Comparison of ENCODE assay signal across 3 cellular contexts in the genomic region with DNA sequence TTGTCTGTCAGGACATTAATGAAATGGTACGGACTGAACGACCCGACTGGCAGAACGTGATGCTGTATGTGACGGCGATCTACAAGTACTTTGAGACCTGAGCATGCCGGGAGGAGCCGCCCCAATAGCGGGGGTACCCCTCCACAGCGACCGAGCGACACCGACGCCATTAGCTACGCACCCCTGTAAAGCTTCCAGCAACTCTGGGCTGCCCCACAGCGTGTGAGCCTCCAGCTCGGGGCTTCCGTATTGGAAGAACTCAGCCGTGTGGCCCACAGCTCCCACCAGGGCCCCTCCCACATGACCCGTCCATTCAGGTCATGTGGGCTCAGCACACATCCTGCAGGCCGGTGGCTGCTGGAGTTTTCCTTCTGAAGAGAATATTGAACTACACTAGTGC.
TF ChIP-seq lines count a peak whose summit lies in the region.

No MANE protein-coding gene starts in this region.

TF ChIP-seq in SK-N-SH, 30 proteins besides CTCF, POLR2A, EP300 and RAD21:
- TF ChIP-seq, protein P1, sequence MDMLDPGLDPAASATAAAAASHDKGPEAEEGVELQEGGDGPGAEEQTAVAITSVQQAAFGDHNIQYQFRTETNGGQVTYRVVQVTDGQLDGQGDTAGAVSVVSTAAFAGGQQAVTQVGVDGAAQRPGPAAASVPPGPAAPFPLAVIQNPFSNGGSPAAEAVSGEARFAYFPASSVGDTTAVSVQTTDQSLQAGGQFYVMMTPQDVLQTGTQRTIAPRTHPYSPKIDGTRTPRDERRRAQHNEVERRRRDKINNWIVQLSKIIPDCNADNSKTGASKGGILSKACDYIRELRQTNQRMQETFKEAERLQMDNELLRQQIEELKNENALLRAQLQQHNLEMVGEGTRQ (IDR thresholded peaks at IDR 0.05; ENCODE audit: borderline replicate concordance, low read depth, low read length), result no peak
- TF ChIP-seq PBX3 (IDR thresholded peaks at IDR 0.05) (no peak), EZH2phosphoT487 (IDR thresholded peaks at IDR 0.05; ENCODE audit: borderline replicate concordance, low read depth) (no peak), FOXM1 (IDR thresholded peaks at IDR 0.05; ENCODE audit: low read depth) (no peak), TAF1 (IDR thresholded peaks at IDR 0.05; ENCODE audit: borderline replicate concordance, low read depth, low read length) (no peak)
- TF ChIP-seq, protein P2, sequence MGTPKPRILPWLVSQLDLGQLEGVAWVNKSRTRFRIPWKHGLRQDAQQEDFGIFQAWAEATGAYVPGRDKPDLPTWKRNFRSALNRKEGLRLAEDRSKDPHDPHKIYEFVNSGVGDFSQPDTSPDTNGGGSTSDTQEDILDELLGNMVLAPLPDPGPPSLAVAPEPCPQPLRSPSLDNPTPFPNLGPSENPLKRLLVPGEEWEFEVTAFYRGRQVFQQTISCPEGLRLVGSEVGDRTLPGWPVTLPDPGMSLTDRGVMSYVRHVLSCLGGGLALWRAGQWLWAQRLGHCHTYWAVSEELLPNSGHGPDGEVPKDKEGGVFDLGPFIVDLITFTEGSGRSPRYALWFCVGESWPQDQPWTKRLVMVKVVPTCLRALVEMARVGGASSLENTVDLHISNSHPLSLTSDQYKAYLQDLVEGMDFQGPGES (IDR thresholded peaks at IDR 0.05; ENCODE audit: low read depth, low read length), result no peak

TF ChIP-seq in SK-N-SH treated with all-trans-retinoic acid at 6 μM for 48 hours, 23 proteins besides CTCF, POLR2A, EP300 and RAD21:
- TF ChIP-seq ZNF565 (CRISPR knock-in tag; conservative IDR thresholded peaks at IDR 0.05; ENCODE audit: low read depth) (no peak), ISL1 (CRISPR knock-in tag; IDR thresholded peaks at IDR 0.05) (no peak), OSR1 (CRISPR knock-in tag; IDR thresholded peaks at IDR 0.05) (no peak), CREB5 (CRISPR knock-in tag; IDR thresholded peaks at IDR 0.05; ENCODE audit: low read depth) (no peak), TSHZ2 (CRISPR knock-in tag; IDR thresholded peaks at IDR 0.05) (no peak), GLIS3 (CRISPR knock-in tag; IDR thresholded peaks at IDR 0.05) (no peak), RARB (CRISPR knock-in tag; IDR thresholded peaks at IDR 0.05) (no peak), ZNF70 (CRISPR knock-in tag; IDR thresholded peaks at IDR 0.05) (no peak), TCF4 (CRISPR knock-in tag; IDR thresholded peaks at IDR 0.05; ENCODE audit: borderline replicate concordance) (no peak), PPARA (CRISPR knock-in tag; IDR thresholded peaks at IDR 0.05; ENCODE audit: borderline replicate concordance) (no peak), ZC3H10 (CRISPR knock-in tag; IDR thresholded peaks at IDR 0.05) (no peak), SNAI2 (CRISPR knock-in tag; IDR thresholded peaks at IDR 0.05) (no peak), ZNF8 (CRISPR knock-in tag; IDR thresholded peaks at IDR 0.05) (no peak), ESRRG (CRISPR knock-in tag; IDR thresholded peaks at IDR 0.05) (no peak)
- TF ChIP-seq, protein P3, sequence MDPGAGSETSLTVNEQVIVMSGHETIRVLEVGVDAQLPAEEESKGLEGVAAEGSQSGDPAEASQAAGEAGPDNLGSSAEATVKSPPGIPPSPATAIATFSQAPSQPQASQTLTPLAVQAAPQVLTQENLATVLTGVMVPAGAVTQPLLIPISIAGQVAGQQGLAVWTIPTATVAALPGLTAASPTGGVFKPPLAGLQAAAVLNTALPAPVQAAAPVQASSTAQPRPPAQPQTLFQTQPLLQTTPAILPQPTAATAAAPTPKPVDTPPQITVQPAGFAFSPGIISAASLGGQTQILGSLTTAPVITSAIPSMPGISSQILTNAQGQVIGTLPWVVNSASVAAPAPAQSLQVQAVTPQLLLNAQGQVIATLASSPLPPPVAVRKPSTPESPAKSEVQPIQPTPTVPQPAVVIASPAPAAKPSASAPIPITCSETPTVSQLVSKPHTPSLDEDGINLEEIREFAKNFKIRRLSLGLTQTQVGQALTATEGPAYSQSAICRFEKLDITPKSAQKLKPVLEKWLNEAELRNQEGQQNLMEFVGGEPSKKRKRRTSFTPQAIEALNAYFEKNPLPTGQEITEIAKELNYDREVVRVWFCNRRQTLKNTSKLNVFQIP (CRISPR knock-in tag; IDR thresholded peaks at IDR 0.05; ENCODE audit: borderline replicate concordance, low read depth), result no peak

TF ChIP-seq in IMR-90, 13 proteins besides CTCF, POLR2A, EP300 and RAD21:
- no peak for TF ChIP-seq CHD1 (IDR thresholded peaks at IDR 0.05; ENCODE audit: low read depth, low read length)
- TF ChIP-seq RFX5 (IDR thresholded peaks at IDR 0.05; ENCODE audit: low read depth, low read length), result no peak
- TF ChIP-seq, protein P1 (IDR thresholded peaks at IDR 0.05; ENCODE audit: low read depth, low read length), result no peak
- TF ChIP-seq MAZ (IDR thresholded peaks at IDR 0.05; ENCODE audit: borderline replicate concordance, low read depth, low read length), result no peak
- no peak for TF ChIP-seq FOS (IDR thresholded peaks at IDR 0.05; ENCODE audit: low read depth, low read length)
- no peak for TF ChIP-seq SMC3 (IDR thresholded peaks at IDR 0.05; ENCODE audit: low read depth, low read length)
- TF ChIP-seq RCOR1 (IDR thresholded peaks at IDR 0.05; ENCODE audit: insufficient replicate concordance, low read length), result no peak
- no peak for TF ChIP-seq BHLHE40 (IDR thresholded peaks at IDR 0.05; ENCODE audit: low read depth, low read length)
- TF ChIP-seq MXI1 (IDR thresholded peaks at IDR 0.05; ENCODE audit: borderline replicate concordance, low read depth, low read length), result no peak
- TF ChIP-seq CEBPB (IDR thresholded peaks at IDR 0.05; ENCODE audit: low read depth, low read length), result no peak
- TF ChIP-seq, protein P4, sequence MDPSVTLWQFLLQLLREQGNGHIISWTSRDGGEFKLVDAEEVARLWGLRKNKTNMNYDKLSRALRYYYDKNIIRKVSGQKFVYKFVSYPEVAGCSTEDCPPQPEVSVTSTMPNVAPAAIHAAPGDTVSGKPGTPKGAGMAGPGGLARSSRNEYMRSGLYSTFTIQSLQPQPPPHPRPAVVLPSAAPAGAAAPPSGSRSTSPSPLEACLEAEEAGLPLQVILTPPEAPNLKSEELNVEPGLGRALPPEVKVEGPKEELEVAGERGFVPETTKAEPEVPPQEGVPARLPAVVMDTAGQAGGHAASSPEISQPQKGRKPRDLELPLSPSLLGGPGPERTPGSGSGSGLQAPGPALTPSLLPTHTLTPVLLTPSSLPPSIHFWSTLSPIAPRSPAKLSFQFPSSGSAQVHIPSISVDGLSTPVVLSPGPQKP (IDR thresholded peaks at IDR 0.05; ENCODE audit: borderline replicate concordance, low read depth, low read length), result no peak
- no peak for TF ChIP-seq MAFK (IDR thresholded peaks at IDR 0.05; ENCODE audit: low read depth, low read length)
- no peak for TF ChIP-seq NFE2L2 (IDR thresholded peaks at IDR 0.05; ENCODE audit: low read depth, low read length)
